In genomic region chr14:93788557-93789365, GRCh38 we compare ENCODE assay signal across 10 cellular contexts. TPM values are rescaled to one million over a fixed set of nuclear protein-coding genes. Genes with fewer than 3 reads are reported as not detected.
A peak's percentile ranks its signal among the peaks of the same experiment; 100 is the strongest.
DNase-seq lines count a peak whose midpoint lies in the region; ATAC-seq and TF ChIP-seq lines count a peak whose summit lies in the region.
"Had no signal": no experiment of that assay in that cellular context is flagged by ENCODE, and none has a peak within 500 bp of the region (broad histone marks: within the 10 kb centered on the region; RNA-seq: fewer than 3 reads in every experiment).

No MANE protein-coding gene starts in this region.

- H3K27ac ChIP-seq in HUES64 (ENCODE audit: low read depth, low read length) (no peak overlapping the region), SK-N-MC (no peak overlapping the region)

- peaks cover 37% of the 10 kb centered on the region for H3K27me3 ChIP-seq in HUES64 (ENCODE audit: insufficient read depth, low read length)

- no peak overlapping the region for H3K4me3 Mint-ChIP-seq in activated T-helper 1 cell treated with anti-CD3 and anti-CD28 coated beads, Interleukin-12 subunit alpha, Interleukin-12 subunit beta, Interleukin-2, Interleukin-4 antibody, amounts not matched to agents 30 ng/mL and 10 ng/mL and 1 ng/mL, durations not matched to agents 14 hours and 24 hours and 36 hours

- CTCF ChIA-PET in GM10248 (lab: Yijun Ruan, JAX) = no interaction called here

- H3K27ac Mint-ChIP-seq in activated T-helper 1 cell treated with anti-CD3 and anti-CD28 coated beads, Interleukin-12 subunit alpha, Interleukin-12 subunit beta, Interleukin-2, Interleukin-4 antibody, amounts not matched to agents 30 ng/mL and 10 ng/mL and 1 ng/mL, durations not matched to agents 14 hours and 24 hours and 36 hours = no peak overlapping the region

- POLR2A ChIA-PET in GM10248 (lab: Yijun Ruan, JAX) = no interaction called here

- ATAC-seq in GM21529 (IDR thresholded peaks at IDR 0.05; ENCODE audit: unreplicated experiment) = no peak

- WGBS in HUES64 = 1% methylated on average over 88 of the region's 88 CpGs

- intact Hi-C loops in activated T-helper 1 cell treated with anti-CD3 and anti-CD28 coated beads, Interleukin-12 subunit alpha, Interleukin-12 subunit beta, Interleukin-2, Interleukin-4 antibody, amounts not matched to agents 30 ng/mL and 10 ng/mL and 1 ng/mL, durations not matched to agents 14 hours and 24 hours and 36 hours (cut with micrococcal nuclease) = no loop called here

- H3K4me3 ChIP-seq in HUES64 (ENCODE audit: low read length) (peak overlapping the region; percentile 67), SK-N-MC (peak overlapping the region; percentile 79)

- H3K9me3 Mint-ChIP-seq in activated T-helper 1 cell treated with anti-CD3 and anti-CD28 coated beads, Interleukin-12 subunit alpha, Interleukin-12 subunit beta, Interleukin-2, Interleukin-4 antibody, amounts not matched to agents 30 ng/mL and 10 ng/mL and 1 ng/mL, durations not matched to agents 14 hours and 24 hours and 36 hours = no peaks in the 10 kb centered on the region

- H3K9me3 ChIP-seq in HUES64 (ENCODE audit: insufficient read depth, low read depth, low read length) (no peaks in the 10 kb centered on the region), SK-N-MC (ENCODE audit: low read depth, low read length) (no peaks in the 10 kb centered on the region)

- DNase-seq in SK-N-MC (ENCODE audit: low read depth, low spot score) (no peak), hepatic stellate cell (ENCODE audit: low spot score) (peak; percentile 26), putamen (ENCODE audit: low spot score) (peak; percentile 81), GM10248 (ENCODE audit: extremely low spot score) (no peak)
- DNase-seq in stimulated activated naive CD4-positive, alpha-beta T cell treated with Interleukin-2 at 50 U/mL for 16 hours (lab: John Stamatoyannopoulos, UW) = no peak
- DNase-seq in activated T-helper 1 cell treated with anti-CD3 and anti-CD28 coated beads, Interleukin-12 subunit alpha, Interleukin-12 subunit beta, Interleukin-2, Interleukin-4 antibody, amounts not matched to agents 30 ng/mL and 10 ng/mL and 1 ng/mL, durations not matched to agents 14 hours and 24 hours and 36 hours (ENCODE audit: low spot score) = no peak

- H3K36me3 ChIP-seq in HUES64 (ENCODE audit: insufficient read depth, low read length) (no peaks in the 10 kb centered on the region), SK-N-MC (ENCODE audit: insufficient read depth, low read length) (no peaks in the 10 kb centered on the region)

- no peaks in the 10 kb centered on the region for H3K4me1 Mint-ChIP-seq in activated T-helper 1 cell treated with anti-CD3 and anti-CD28 coated beads, Interleukin-12 subunit alpha, Interleukin-12 subunit beta, Interleukin-2, Interleukin-4 antibody, amounts not matched to agents 30 ng/mL and 10 ng/mL and 1 ng/mL, durations not matched to agents 14 hours and 24 hours and 36 hours (ENCODE audit: low read depth)

- TF ChIP-seq CTCF in GM10248 (IDR thresholded peaks at IDR 0.05; ENCODE audit: control extremely low read depth, extremely low read depth, low read depth, missing control alignments) = no peak

- H3K9ac ChIP-seq in HUES64 (ENCODE audit: low read depth, low read length) = peak overlapping the region; percentile 81
- peak overlapping the region; percentile 68 for H3K9ac ChIP-seq in SK-N-MC (ENCODE audit: insufficient read length)

- H3K36me3 Mint-ChIP-seq in activated T-helper 1 cell treated with anti-CD3 and anti-CD28 coated beads, Interleukin-12 subunit alpha, Interleukin-12 subunit beta, Interleukin-2, Interleukin-4 antibody, amounts not matched to agents 30 ng/mL and 10 ng/mL and 1 ng/mL, durations not matched to agents 14 hours and 24 hours and 36 hours (ENCODE audit: low read depth) = no peaks in the 10 kb centered on the region

- peaks cover 58% of the 10 kb centered on the region for H3K27me3 Mint-ChIP-seq in activated T-helper 1 cell treated with anti-CD3 and anti-CD28 coated beads, Interleukin-12 subunit alpha, Interleukin-12 subunit beta, Interleukin-2, Interleukin-4 antibody, amounts not matched to agents 30 ng/mL and 10 ng/mL and 1 ng/mL, durations not matched to agents 14 hours and 24 hours and 36 hours (ENCODE audit: insufficient read depth)

- peaks cover 11% of the 10 kb centered on the region for H3K4me1 ChIP-seq in HUES64 (ENCODE audit: insufficient read depth, low read length)

RNA-seq across cellular contexts. Expression of gene PRIMA1, which starts 0.5 kb away (rescaled TPM):
- polyA plus RNA-seq in HUES64 (2013, experiment 1 of 2) = 2.8 TPM
- 2.7 TPM for polyA plus RNA-seq in HUES64 (2013, experiment 2 of 2)
- not detected in 2 replicates for total RNA-seq in activated T-helper 1 cell treated with anti-CD3 and anti-CD28 coated beads, Interleukin-12 subunit alpha, Interleukin-12 subunit beta, Interleukin-2, Interleukin-4 antibody, amounts not matched to agents 30 ng/mL and 10 ng/mL and 1 ng/mL, durations not matched to agents 14 hours and 24 hours and 36 hours
- total RNA-seq: fibroblast of villous mesenchyme, M059J had no signal

Comparison
In these comparisons a context has a peak if more than half of its experiments do, and no peak if none do; other contexts are left out.
1. DNase-seq: peak in hepatic stellate cell (single experiment) and putamen (single experiment); none in SK-N-MC (single experiment), GM10248 (single experiment), stimulated activated naive CD4-positive, alpha-beta T cell treated with Interleukin-2 at 50 U/mL for 16 hours (single experiment) and activated T-helper 1 cell treated with anti-CD3 and anti-CD28 coated beads, Interleukin-12 subunit alpha, Interleukin-12 subunit beta, Interleukin-2, Interleukin-4 antibody, amounts not matched to agents 30 ng/mL and 10 ng/mL and 1 ng/mL, durations not matched to agents 14 hours and 24 hours and 36 hours (single experiment).